10 cellular contexts compared by ENCODE assay signal in genomic region chr16:21302454-21302853, GRCh38. TPM values are rescaled to one million over a fixed set of nuclear protein-coding genes. Genes with fewer than 3 reads are reported as not detected.
DNase-seq lines count a peak whose midpoint lies in the region; ATAC-seq, FAIRE-seq and TF ChIP-seq lines count a peak whose summit lies in the region.
"Had no signal": no experiment of that assay in that cellular context is flagged by ENCODE, and none has a peak within 500 bp of the region (broad histone marks: within the 10 kb centered on the region; RNA-seq: fewer than 3 reads in every experiment).

No MANE protein-coding gene starts in this region.

- no peak overlapping the region for H2AK5ac ChIP-seq in H1 (ENCODE audit: low read depth, low read length)

- no peaks in the 10 kb centered on the region for H3K36me3 ChIP-seq in H1 (ENCODE audit: control insufficient read depth in 2 of 4, insufficient read depth in 4 of 4, low read length in 3 of 4)
- H3K36me3 ChIP-seq: prostate gland had no signal

- H3K9me3 ChIP-seq in H1 (ENCODE audit: insufficient read depth in 2 of 2, low read depth in 1 of 2, low read length in 1 of 2): no peaks in the 10 kb centered on the region
- H3K9me3 ChIP-seq: prostate gland had no signal

- no peak for TF ChIP-seq RAD21 in H1 (IDR thresholded peaks at IDR 0.05 in 1 of 2, conservative IDR thresholded peaks at IDR 0.05 in 1 of 2; ENCODE audit: low read depth in 2 of 2, low read length in 2 of 2)

- H4K91ac ChIP-seq in H1 (replicated peaks; ENCODE audit: insufficient read length, low read length): no peak overlapping the region

- H3K9ac ChIP-seq in H1 (replicated peaks in 1 of 4; ENCODE audit: extremely low read depth in 1 of 4, low read depth in 3 of 4, low read length in 3 of 4): no peak overlapping the region

- H2BK5ac ChIP-seq in H1 (ENCODE audit: low read depth, low read length): no peak overlapping the region

- no peak overlapping the region for H2AFZ ChIP-seq in H1 (ENCODE audit: low read length)

- peaks cover 64% of the 10 kb centered on the region for H3K27me3 Mint-ChIP-seq in T-helper 1 cell treated with Interleukin-12 subunit alpha and Interleukin-12 subunit beta and Interleukin-4 antibody, amounts not matched to agents 30 μg/mL and 1 μg/mL, for 36 hours (ENCODE audit: low read depth)

- TF ChIP-seq POLR2A in H1 (IDR thresholded peaks at IDR 0.05; ENCODE audit: control extremely low read depth in 1 of 2, low read depth in 2 of 2, low read length in 2 of 2): no peak

- H4K20me1 ChIP-seq in H1 (replicated peaks in 1 of 2; ENCODE audit: control insufficient read depth in 1 of 2, insufficient read depth in 2 of 2, low read length in 2 of 2): peaks cover 0 to 7% of the 10 kb centered on the region in 2 experiments

- no peaks in the 10 kb centered on the region for H3K9me3 Mint-ChIP-seq in T-helper 1 cell treated with Interleukin-12 subunit alpha and Interleukin-12 subunit beta and Interleukin-4 antibody, amounts not matched to agents 30 μg/mL and 1 μg/mL, for 36 hours

- POLR2A ChIA-PET in H1 (lab: Charles Lee; ENCODE audit: partially characterized antibody): no interaction called here

- no peak for DNase-seq in T-helper 1 cell
- DNase-seq in NCI-H510A (lab: John Stamatoyannopoulos, UW): peak; percentile 49
- DNase-seq in H1 (ENCODE audit: low read depth in 1 of 2, low spot score in 2 of 2): no peak
- DNase-seq in skeletal muscle cell (ENCODE audit: low read depth): no peak
- DNase-seq in C1 segment of cervical spinal cord (lab: John Stamatoyannopoulos, UW): no peak
- DNase-seq in germinal center (ENCODE audit: low spot score): no peak
- DNase-seq: central memory CD4-positive, alpha-beta T cell had no signal

- no peak overlapping the region for H2BK20ac ChIP-seq in H1 (ENCODE audit: low read length)

- TF ChIP-seq CTCF in H1 (IDR thresholded peaks at IDR 0.05; ENCODE audit: control extremely low read depth in 1 of 3, insufficient read depth in 1 of 3, low read depth in 1 of 3, low read length in 3 of 3): no peak

- H3K4ac ChIP-seq in H1 (replicated peaks; ENCODE audit: insufficient read length, low read depth, low read length): no peak overlapping the region

- H2BK12ac ChIP-seq in H1 (ENCODE audit: low read depth, low read length): no peak overlapping the region

- peaks cover 2% of the 10 kb centered on the region for H3K36me3 Mint-ChIP-seq in T-helper 1 cell treated with Interleukin-12 subunit alpha and Interleukin-12 subunit beta and Interleukin-4 antibody, amounts not matched to agents 30 μg/mL and 1 μg/mL, for 36 hours (ENCODE audit: low read depth)

- WGBS in H1 (ENCODE audit: extremely low coverage in 1 of 2, insufficient coverage in 1 of 2, insufficient read length in 1 of 2, insufficient replicate concordance in 2 of 2, low coverage in 1 of 2, low lambda C conversion rate in 2 of 2, missing lambda C conversion rate in 1 of 2), 2 experiments: 10% methylated on average over 3 of the region's 3 CpGs; no CpG with 5 or more reads in 1 of the 2 experiments

- H3K56ac ChIP-seq in H1 (replicated peaks; ENCODE audit: insufficient read length, low read depth, low read length): no peak overlapping the region

- H3K4me3 Mint-ChIP-seq in T-helper 1 cell treated with Interleukin-12 subunit alpha and Interleukin-12 subunit beta and Interleukin-4 antibody, amounts not matched to agents 30 μg/mL and 1 μg/mL, for 36 hours: peak overlapping the region; percentile 89

- H4K5ac ChIP-seq in H1 (ENCODE audit: insufficient read length, low read depth, low read length): no peak overlapping the region

- H2BK15ac ChIP-seq in H1 (ENCODE audit: low read length): no peak overlapping the region

- H3K79me2 ChIP-seq in H1 (ENCODE audit: control insufficient read depth in 1 of 2, insufficient read depth in 2 of 2, low read length in 2 of 2): no peaks in the 10 kb centered on the region

- H3K79me1 ChIP-seq in H1 (ENCODE audit: low read depth, low read length): no peaks in the 10 kb centered on the region

- H3K23me2 ChIP-seq in H1 (ENCODE audit: low read depth, low read length): peaks cover 10% of the 10 kb centered on the region; the same call in 1 of the 2 replicates

- H3K4me3 ChIP-seq in H1 (ENCODE audit: extremely low read depth in 1 of 4, insufficient read depth in 2 of 4, low read depth in 3 of 4, low read length in 4 of 4) (peak overlapping the region in 1 of 4 experiments; percentile 70; a peak in 2 of 8 replicates), skeletal muscle cell (ENCODE audit: low read depth, low read length) (peak overlapping the region; percentile 78)

- TF ChIP-seq EP300 in H1 (IDR thresholded peaks at IDR 0.05; ENCODE audit: borderline replicate concordance in 1 of 2, low read depth in 2 of 2, low read length in 2 of 2): no peak

- no peak overlapping the region for H4K8ac ChIP-seq in H1 (ENCODE audit: extremely low read depth, insufficient read depth, low read length)

- H2BK120ac ChIP-seq in H1 (replicated peaks; ENCODE audit: low read depth, low read length): no peak overlapping the region

- H3K14ac ChIP-seq in H1 (ENCODE audit: insufficient read length): no peak overlapping the region

- H3K27ac ChIP-seq in H1 (ENCODE audit: low read depth, low read length): no peak overlapping the region

- peaks cover 17% of the 10 kb centered on the region for H3K4me1 Mint-ChIP-seq in T-helper 1 cell treated with Interleukin-12 subunit alpha and Interleukin-12 subunit beta and Interleukin-4 antibody, amounts not matched to agents 30 μg/mL and 1 μg/mL, for 36 hours (ENCODE audit: low read depth)

- FAIRE-seq in H1 (lab: Jason Lieb, UNC): no peak

- H3K18ac ChIP-seq in H1 (ENCODE audit: extremely low read depth, low read length): no peak overlapping the region

- H3K4me1 ChIP-seq in H1 (replicated peaks in 1 of 4; ENCODE audit: control insufficient read depth in 3 of 4, insufficient read depth in 4 of 4, low read length in 3 of 4): peaks cover 0 to 3% (median 2%) of the 10 kb centered on the region in 4 experiments; a peak in 4 of 7 replicates
- H3K4me1 ChIP-seq: prostate gland had no signal

- peaks cover 8 to 38% (median 25%) of the 10 kb centered on the region in 4 experiments for H3K27me3 ChIP-seq in H1 (replicated peaks in 1 of 4; ENCODE audit: control insufficient read depth in 3 of 4, extremely low read depth in 1 of 4, insufficient read depth in 3 of 4, low read length in 3 of 4)

- H3K4me2 ChIP-seq in H1 (ENCODE audit: insufficient read depth in 1 of 2, low read depth in 2 of 2, low read length in 2 of 2): peak overlapping the region; percentile 76 to 96; a peak in 3 of 4 replicates

- H3K23ac ChIP-seq in H1 (ENCODE audit: insufficient read length): no peak overlapping the region

- ATAC-seq in HG03565 (IDR thresholded peaks at IDR 0.05; ENCODE audit: unreplicated experiment): no peak

- CTCF ChIA-PET in H1 (lab: Charles Lee; ENCODE audit: partially characterized antibody): interaction anchor here (0.6 to 3.8 kb wide), 5 partner anchors 11 to 144 kb away, joined by 3 to 65 read pairs (median 29); partner anchors contain the start of genes CRYM and LDAF1

- no peak overlapping the region for H3K27ac Mint-ChIP-seq in T-helper 1 cell treated with Interleukin-12 subunit alpha and Interleukin-12 subunit beta and Interleukin-4 antibody, amounts not matched to agents 30 μg/mL and 1 μg/mL, for 36 hours

TF ChIP-seq in H1, 55 proteins besides CTCF, POLR2A, EP300 and RAD21 (continues in another document):
- no peak for TF ChIP-seq CHD1 (IDR thresholded peaks at IDR 0.05; ENCODE audit: low read depth, low read length)
- TF ChIP-seq SAP30 (IDR thresholded peaks at IDR 0.05; ENCODE audit: insufficient read depth, insufficient replicate concordance, low read length): no peak
- no peak for TF ChIP-seq TAF7 (optimal IDR thresholded peaks at IDR 0.05; ENCODE audit: borderline replicate concordance, low read depth, low read length)
- no peak for TF ChIP-seq KDM5A (IDR thresholded peaks at IDR 0.05; ENCODE audit: low read length)
- peak; percentile 64; the same call in 1 of the 2 replicates for TF ChIP-seq TCF12 (IDR thresholded peaks at IDR 0.05; ENCODE audit: low read depth, low read length)
- no peak for TF ChIP-seq BRCA1 (IDR thresholded peaks at IDR 0.05; ENCODE audit: low read depth, low read length)
- no peak for TF ChIP-seq MAFK (IDR thresholded peaks at IDR 0.05; ENCODE audit: low read depth, low read length)
- TF ChIP-seq, protein P1, sequence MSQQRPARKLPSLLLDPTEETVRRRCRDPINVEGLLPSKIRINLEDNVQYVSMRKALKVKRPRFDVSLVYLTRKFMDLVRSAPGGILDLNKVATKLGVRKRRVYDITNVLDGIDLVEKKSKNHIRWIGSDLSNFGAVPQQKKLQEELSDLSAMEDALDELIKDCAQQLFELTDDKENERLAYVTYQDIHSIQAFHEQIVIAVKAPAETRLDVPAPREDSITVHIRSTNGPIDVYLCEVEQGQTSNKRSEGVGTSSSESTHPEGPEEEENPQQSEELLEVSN (IDR thresholded peaks at IDR 0.05): no peak
- peak; percentile 61; the same call in 1 of the 2 replicates for TF ChIP-seq POLR2AphosphoS5 (IDR thresholded peaks at IDR 0.05; ENCODE audit: low read depth, low read length)
- no peak for TF ChIP-seq KDM4A (IDR thresholded peaks at IDR 0.05; ENCODE audit: low read depth, low read length, severe bottlenecking)
- no peak for TF ChIP-seq USF2 (IDR thresholded peaks at IDR 0.05; ENCODE audit: low read length)
- TF ChIP-seq YY1 (IDR thresholded peaks at IDR 0.05; ENCODE audit: low read depth, low read length): no peak

RNA-seq across cellular contexts. Expression of gene CRYM, which starts 24.4 kb away (rescaled TPM):
- total RNA-seq in H1 (2021; fragmentation: NEBNext Ultra II Directional; extraction: Animal tissue kit (Norgen Biotek cat#: 25700)): 12.9 and 14.3 TPM in 2 replicates
- 40.4 and 47.3 TPM in 2 replicates for polyA plus RNA-seq in H1 (2011; rRNA removed)
- polyA plus RNA-seq in H1 (2011; cell fraction: cytosol; rRNA removed): 34.7 TPM
- polyA plus RNA-seq in H1 (2011; cell fraction: nucleus; rRNA removed): 20.5 TPM
- polyA plus RNA-seq in H1 (2012, experiment 1 of 2): 15.4 to 21.0 TPM (median 18.7 TPM) in 4 replicates
- polyA plus RNA-seq in H1 (2012, experiment 2 of 2): 11.7 TPM
- polyA plus RNA-seq in H1 (2013, experiment 1 of 2): 4.8 TPM
- 5.4 TPM for polyA plus RNA-seq in H1 (2013, experiment 2 of 2)
- polyA minus RNA-seq in H1 (2011; rRNA and poly(A)+ RNA removed): 8.2 and 14.4 TPM in 2 replicates
- polyA minus RNA-seq in H1 (2011; cell fraction: cytosol; rRNA and poly(A)+ RNA removed): 7.3 TPM
- 7.7 TPM for polyA minus RNA-seq in H1 (2011; cell fraction: nucleus; rRNA and poly(A)+ RNA removed)
